1 cellular context compared by ENCODE assay signal in the genomic region with DNA sequence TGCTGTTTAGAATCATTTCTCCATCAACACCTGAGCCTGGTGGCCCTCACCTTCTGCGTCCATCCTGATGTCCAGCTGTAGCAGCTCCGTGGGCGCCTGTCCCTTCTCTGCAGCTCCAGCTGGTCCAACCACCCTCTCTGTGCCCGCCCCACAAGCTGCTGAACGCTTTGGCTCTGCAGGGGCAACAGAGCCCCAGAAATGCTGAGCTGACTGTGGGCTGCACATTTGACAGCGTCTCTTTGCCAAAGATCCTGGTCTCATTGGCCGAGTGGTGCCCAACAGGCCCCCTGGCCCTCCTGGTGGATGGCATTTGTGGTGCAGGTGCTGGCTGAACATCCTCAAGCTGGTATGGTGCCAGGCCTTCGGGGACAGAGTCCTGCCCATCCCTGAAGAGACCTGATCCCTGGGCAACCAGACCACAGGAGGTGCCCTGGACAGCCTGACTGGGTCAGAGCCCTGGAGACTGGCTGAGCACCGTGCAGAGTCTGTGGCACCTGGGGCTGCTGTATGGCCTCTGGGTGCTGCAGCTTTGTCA.
TF ChIP-seq lines count a peak whose summit lies in the region.

No MANE protein-coding gene starts in this region.

TF ChIP-seq in GM23338, 12 proteins besides CTCF, POLR2A, EP300 and RAD21 (continued from another document):
- TF ChIP-seq, protein P1, sequence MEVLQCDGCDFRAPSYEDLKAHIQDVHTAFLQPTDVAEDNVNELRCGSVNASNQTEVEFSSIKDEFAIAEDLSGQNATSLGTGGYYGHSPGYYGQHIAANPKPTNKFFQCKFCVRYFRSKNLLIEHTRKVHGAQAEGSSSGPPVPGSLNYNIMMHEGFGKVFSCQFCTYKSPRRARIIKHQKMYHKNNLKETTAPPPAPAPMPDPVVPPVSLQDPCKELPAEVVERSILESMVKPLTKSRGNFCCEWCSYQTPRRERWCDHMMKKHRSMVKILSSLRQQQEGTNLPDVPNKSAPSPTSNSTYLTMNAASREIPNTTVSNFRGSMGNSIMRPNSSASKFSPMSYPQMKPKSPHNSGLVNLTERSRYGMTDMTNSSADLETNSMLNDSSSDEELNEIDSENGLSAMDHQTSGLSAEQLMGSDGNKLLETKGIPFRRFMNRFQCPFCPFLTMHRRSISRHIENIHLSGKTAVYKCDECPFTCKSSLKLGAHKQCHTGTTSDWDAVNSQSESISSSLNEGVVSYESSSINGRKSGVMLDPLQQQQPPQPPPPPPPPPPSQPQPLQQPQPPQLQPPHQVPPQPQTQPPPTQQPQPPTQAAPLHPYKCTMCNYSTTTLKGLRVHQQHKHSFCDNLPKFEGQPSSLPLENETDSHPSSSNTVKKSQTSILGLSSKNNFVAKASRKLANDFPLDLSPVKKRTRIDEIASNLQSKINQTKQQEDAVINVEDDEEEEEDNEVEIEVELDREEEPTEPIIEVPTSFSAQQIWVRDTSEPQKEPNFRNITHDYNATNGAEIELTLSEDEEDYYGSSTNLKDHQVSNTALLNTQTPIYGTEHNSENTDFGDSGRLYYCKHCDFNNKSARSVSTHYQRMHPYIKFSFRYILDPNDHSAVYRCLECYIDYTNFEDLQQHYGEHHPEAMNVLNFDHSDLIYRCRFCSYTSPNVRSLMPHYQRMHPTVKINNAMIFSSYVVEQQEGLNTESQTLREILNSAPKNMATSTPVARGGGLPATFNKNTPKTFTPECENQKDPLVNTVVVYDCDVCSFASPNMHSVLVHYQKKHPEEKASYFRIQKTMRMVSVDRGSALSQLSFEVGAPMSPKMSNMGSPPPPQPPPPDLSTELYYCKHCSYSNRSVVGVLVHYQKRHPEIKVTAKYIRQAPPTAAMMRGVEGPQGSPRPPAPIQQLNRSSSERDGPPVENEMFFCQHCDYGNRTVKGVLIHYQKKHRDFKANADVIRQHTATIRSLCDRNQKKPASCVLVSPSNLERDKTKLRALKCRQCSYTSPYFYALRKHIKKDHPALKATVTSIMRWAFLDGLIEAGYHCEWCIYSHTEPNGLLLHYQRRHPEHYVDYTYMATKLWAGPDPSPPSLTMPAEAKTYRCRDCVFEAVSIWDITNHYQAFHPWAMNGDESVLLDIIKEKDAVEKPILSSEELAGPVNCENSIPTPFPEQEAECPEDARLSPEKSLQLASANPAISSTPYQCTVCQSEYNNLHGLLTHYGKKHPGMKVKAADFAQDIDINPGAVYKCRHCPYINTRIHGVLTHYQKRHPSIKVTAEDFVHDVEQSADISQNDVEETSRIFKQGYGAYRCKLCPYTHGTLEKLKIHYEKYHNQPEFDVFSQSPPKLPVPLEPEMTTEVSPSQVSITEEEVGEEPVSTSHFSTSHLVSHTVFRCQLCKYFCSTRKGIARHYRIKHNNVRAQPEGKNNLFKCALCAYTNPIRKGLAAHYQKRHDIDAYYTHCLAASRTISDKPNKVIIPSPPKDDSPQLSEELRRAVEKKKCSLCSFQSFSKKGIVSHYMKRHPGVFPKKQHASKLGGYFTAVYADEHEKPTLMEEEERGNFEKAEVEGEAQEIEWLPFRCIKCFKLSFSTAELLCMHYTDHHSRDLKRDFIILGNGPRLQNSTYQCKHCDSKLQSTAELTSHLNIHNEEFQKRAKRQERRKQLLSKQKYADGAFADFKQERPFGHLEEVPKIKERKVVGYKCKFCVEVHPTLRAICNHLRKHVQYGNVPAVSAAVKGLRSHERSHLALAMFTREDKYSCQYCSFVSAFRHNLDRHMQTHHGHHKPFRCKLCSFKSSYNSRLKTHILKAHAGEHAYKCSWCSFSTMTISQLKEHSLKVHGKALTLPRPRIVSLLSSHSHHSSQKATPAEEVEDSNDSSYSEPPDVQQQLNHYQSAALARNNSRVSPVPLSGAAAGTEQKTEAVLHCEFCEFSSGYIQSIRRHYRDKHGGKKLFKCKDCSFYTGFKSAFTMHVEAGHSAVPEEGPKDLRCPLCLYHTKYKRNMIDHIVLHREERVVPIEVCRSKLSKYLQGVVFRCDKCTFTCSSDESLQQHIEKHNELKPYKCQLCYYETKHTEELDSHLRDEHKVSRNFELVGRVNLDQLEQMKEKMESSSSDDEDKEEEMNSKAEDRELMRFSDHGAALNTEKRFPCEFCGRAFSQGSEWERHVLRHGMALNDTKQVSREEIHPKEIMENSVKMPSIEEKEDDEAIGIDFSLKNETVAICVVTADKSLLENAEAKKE (CRISPR knock-in tag; IDR thresholded peaks at IDR 0.05) = no peak
- TF ChIP-seq REST (IDR thresholded peaks at IDR 0.05; ENCODE audit: unreplicated experiment) = no peak
- TF ChIP-seq ZNF331 (CRISPR knock-in tag; IDR thresholded peaks at IDR 0.05; ENCODE audit: low read depth) = no peak
- TF ChIP-seq ZNF114 (CRISPR knock-in tag; IDR thresholded peaks at IDR 0.05) = no peak
- TF ChIP-seq EZH2 (IDR thresholded peaks at IDR 0.05; ENCODE audit: low read depth, unreplicated experiment) = no peak
- no peak for TF ChIP-seq CREB1 (CRISPR knock-in tag; IDR thresholded peaks at IDR 0.05; ENCODE audit: low read depth)
- TF ChIP-seq, protein P2, sequence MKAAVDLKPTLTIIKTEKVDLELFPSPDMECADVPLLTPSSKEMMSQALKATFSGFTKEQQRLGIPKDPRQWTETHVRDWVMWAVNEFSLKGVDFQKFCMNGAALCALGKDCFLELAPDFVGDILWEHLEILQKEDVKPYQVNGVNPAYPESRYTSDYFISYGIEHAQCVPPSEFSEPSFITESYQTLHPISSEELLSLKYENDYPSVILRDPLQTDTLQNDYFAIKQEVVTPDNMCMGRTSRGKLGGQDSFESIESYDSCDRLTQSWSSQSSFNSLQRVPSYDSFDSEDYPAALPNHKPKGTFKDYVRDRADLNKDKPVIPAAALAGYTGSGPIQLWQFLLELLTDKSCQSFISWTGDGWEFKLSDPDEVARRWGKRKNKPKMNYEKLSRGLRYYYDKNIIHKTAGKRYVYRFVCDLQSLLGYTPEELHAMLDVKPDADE (IDR thresholded peaks at IDR 0.05) = no peak
- TF ChIP-seq JUNB (IDR thresholded peaks at IDR 0.05; ENCODE audit: unreplicated experiment) = no peak
